26 cellular contexts compared by ENCODE assay signal in genomic region chr12:47747115-47747514, GRCh38. TPM values are rescaled to one million over a fixed set of nuclear protein-coding genes. Genes with fewer than 3 reads are reported as not detected.
DNase-seq lines count a peak whose midpoint lies in the region; ATAC-seq and TF ChIP-seq lines count a peak whose summit lies in the region.
"Had no signal": no experiment of that assay in that cellular context is flagged by ENCODE, and none has a peak within 500 bp of the region (broad histone marks: within the 10 kb centered on the region; RNA-seq: fewer than 3 reads in every experiment).

No MANE protein-coding gene starts in this region.

- H3K4me3 Mint-ChIP-seq in memory B cell = peak overlapping the region; percentile 6
- H3K4me3 Mint-ChIP-seq in activated T-helper 1 cell treated with anti-CD3 and anti-CD28 coated beads, Interleukin-12 subunit alpha, Interleukin-12 subunit beta, Interleukin-2, Interleukin-4 antibody, amounts not matched to agents 30 ng/mL and 10 ng/mL and 1 ng/mL, durations not matched to agents 14 hours and 24 hours and 36 hours = no peak overlapping the region
- H3K4me3 Mint-ChIP-seq: activated CD4-positive, alpha-beta T cell treated with anti-CD3 and anti-CD28 coated beads, Interleukin-2, amount 10 ng/mL, durations not matched to agents 24 days and 14 days; effector memory CD8-positive, alpha-beta T cell; natural killer cell treated with Interleukin-12 subunit alpha and Interleukin-12 subunit beta and Interleukin-15 and Interleukin-18, amount 100 ng/mL, for 72 hours; stimulated activated naive CD8-positive, alpha-beta T cell treated with anti-CD3 and anti-CD28 coated beads, Interleukin-15, Interleukin-2, amounts not matched to agents 100 ng/mL and 50 ng/mL, for 24 hours had no signal

- no peak for TF ChIP-seq CTCF in GM10248 (IDR thresholded peaks at IDR 0.05; ENCODE audit: control extremely low read depth, extremely low read depth, low read depth, missing control alignments)

- DNase-seq in GM10248 (ENCODE audit: extremely low spot score) (peak; percentile 24), NCI-H69 (lab: John Stamatoyannopoulos, UW) (peak; percentile 16), memory B cell (ENCODE audit: low spot score in 2 of 2) (peak in 1 of 2 donors; percentile 46), HPDE6-E6E7 (ENCODE audit: extremely low spot score) (no peak), DMS153 treated with DMSO at 0.1 percent for 48 hours (lab: John Stamatoyannopoulos, UW; ENCODE audit: unreplicated experiment) (no peak)
- DNase-seq in activated T-helper 1 cell treated with anti-CD3 and anti-CD28 coated beads, Interleukin-12 subunit alpha, Interleukin-12 subunit beta, Interleukin-2, Interleukin-4 antibody, amounts not matched to agents 30 ng/mL and 10 ng/mL and 1 ng/mL, durations not matched to agents 14 hours and 24 hours and 36 hours (ENCODE audit: low spot score) = no peak
- DNase-seq: ACHN; activated CD4-positive, alpha-beta T cell treated with anti-CD3 and anti-CD28 coated beads, Interleukin-2, amount 10 ng/mL, durations not matched to agents 24 days and 14 days; activated naive CD4-positive, alpha-beta T cell treated with Interleukin-2 at 50 U/mL for 16 hours; activated T-cell treated with anti-CD3 and anti-CD28 coated beads, Interleukin-2, amount 50 U/mL, for 48 hours; amniotic stem cell; effector memory CD8-positive, alpha-beta T cell; H7; hippocampal formation; left ventricle myocardium superior; midbrain; NCI-H1436 treated with DMSO at 0.1 percent for 48 hours; NCI-H524; ovary; right lobe of liver; SK-N-SH had no signal

- H3K4me1 Mint-ChIP-seq in memory B cell = peaks cover 43% of the 10 kb centered on the region
- no peaks in the 10 kb centered on the region for H3K4me1 Mint-ChIP-seq in activated T-helper 1 cell treated with anti-CD3 and anti-CD28 coated beads, Interleukin-12 subunit alpha, Interleukin-12 subunit beta, Interleukin-2, Interleukin-4 antibody, amounts not matched to agents 30 ng/mL and 10 ng/mL and 1 ng/mL, durations not matched to agents 14 hours and 24 hours and 36 hours (ENCODE audit: low read depth)

- H3K36me3 Mint-ChIP-seq in memory B cell = no peaks in the 10 kb centered on the region
- no peaks in the 10 kb centered on the region for H3K36me3 Mint-ChIP-seq in activated T-helper 1 cell treated with anti-CD3 and anti-CD28 coated beads, Interleukin-12 subunit alpha, Interleukin-12 subunit beta, Interleukin-2, Interleukin-4 antibody, amounts not matched to agents 30 ng/mL and 10 ng/mL and 1 ng/mL, durations not matched to agents 14 hours and 24 hours and 36 hours (ENCODE audit: low read depth)
- H3K36me3 Mint-ChIP-seq: natural killer cell treated with Interleukin-12 subunit alpha and Interleukin-12 subunit beta and Interleukin-15 and Interleukin-18, amount 100 ng/mL, for 72 hours had no signal

- POLR2A ChIA-PET in GM10248 (lab: Yijun Ruan, JAX) = interaction anchor here (0.6 kb wide), 1 partner anchor 38 kb away, joined by 3 read pairs; no protein-coding TSS in a partner anchor

- H3K27me3 Mint-ChIP-seq in memory B cell = no peaks in the 10 kb centered on the region
- peaks cover 16% of the 10 kb centered on the region for H3K27me3 Mint-ChIP-seq in activated T-helper 1 cell treated with anti-CD3 and anti-CD28 coated beads, Interleukin-12 subunit alpha, Interleukin-12 subunit beta, Interleukin-2, Interleukin-4 antibody, amounts not matched to agents 30 ng/mL and 10 ng/mL and 1 ng/mL, durations not matched to agents 14 hours and 24 hours and 36 hours (ENCODE audit: insufficient read depth)
- H3K27me3 Mint-ChIP-seq: stimulated activated naive CD8-positive, alpha-beta T cell treated with anti-CD3 and anti-CD28 coated beads, Interleukin-15, Interleukin-2, amounts not matched to agents 100 ng/mL and 50 ng/mL, for 24 hours had no signal

- no peaks in the 10 kb centered on the region for H3K9me3 Mint-ChIP-seq in memory B cell
- H3K9me3 Mint-ChIP-seq in activated T-helper 1 cell treated with anti-CD3 and anti-CD28 coated beads, Interleukin-12 subunit alpha, Interleukin-12 subunit beta, Interleukin-2, Interleukin-4 antibody, amounts not matched to agents 30 ng/mL and 10 ng/mL and 1 ng/mL, durations not matched to agents 14 hours and 24 hours and 36 hours = no peaks in the 10 kb centered on the region
- H3K9me3 Mint-ChIP-seq: activated CD4-positive, alpha-beta T cell treated with anti-CD3 and anti-CD28 coated beads, Interleukin-2, amount 10 ng/mL, durations not matched to agents 24 days and 14 days; effector memory CD8-positive, alpha-beta T cell; natural killer cell treated with Interleukin-12 subunit alpha and Interleukin-12 subunit beta and Interleukin-15 and Interleukin-18, amount 100 ng/mL, for 72 hours; stimulated activated naive CD8-positive, alpha-beta T cell treated with anti-CD3 and anti-CD28 coated beads, Interleukin-15, Interleukin-2, amounts not matched to agents 100 ng/mL and 50 ng/mL, for 24 hours had no signal

- intact Hi-C loops in activated T-helper 1 cell treated with anti-CD3 and anti-CD28 coated beads, Interleukin-12 subunit alpha, Interleukin-12 subunit beta, Interleukin-2, Interleukin-4 antibody, amounts not matched to agents 30 ng/mL and 10 ng/mL and 1 ng/mL, durations not matched to agents 14 hours and 24 hours and 36 hours (cut with micrococcal nuclease) = no loop called here

- CTCF ChIA-PET in GM10248 (lab: Yijun Ruan, JAX) = interaction anchor here (1.5 to 46.2 kb wide), 5 partner anchors 10 to 216 kb away, joined by 4 to 1524 read pairs (median 7); partner anchors contain the start of genes RAPGEF3, SLC48A1 and TMEM106C

- no peak overlapping the region for H3K27ac Mint-ChIP-seq in memory B cell
- no peak overlapping the region for H3K27ac Mint-ChIP-seq in activated T-helper 1 cell treated with anti-CD3 and anti-CD28 coated beads, Interleukin-12 subunit alpha, Interleukin-12 subunit beta, Interleukin-2, Interleukin-4 antibody, amounts not matched to agents 30 ng/mL and 10 ng/mL and 1 ng/mL, durations not matched to agents 14 hours and 24 hours and 36 hours
- H3K27ac Mint-ChIP-seq: activated CD4-positive, alpha-beta T cell treated with anti-CD3 and anti-CD28 coated beads, Interleukin-2, amount 10 ng/mL, durations not matched to agents 24 days and 14 days; natural killer cell treated with Interleukin-12 subunit alpha and Interleukin-12 subunit beta and Interleukin-15 and Interleukin-18, amount 100 ng/mL, for 72 hours; stimulated activated naive CD8-positive, alpha-beta T cell treated with anti-CD3 and anti-CD28 coated beads, Interleukin-15, Interleukin-2, amounts not matched to agents 100 ng/mL and 50 ng/mL, for 24 hours had no signal

- ATAC-seq in GM19463 (IDR thresholded peaks at IDR 0.05; ENCODE audit: unreplicated experiment) (peak; percentile 61), memory B cell (ENCODE audit: low read depth) (peak; percentile 94), GM21423 (IDR thresholded peaks at IDR 0.05; ENCODE audit: unreplicated experiment) (no peak)
- ATAC-seq: effector memory CD8-positive, alpha-beta T cell; left ventricle myocardium superior; natural killer cell treated with Interleukin-12 subunit alpha and Interleukin-12 subunit beta and Interleukin-15 and Interleukin-18, amount 100 ng/mL, for 72 hours; right lobe of liver had no signal

RNA-seq across cellular contexts. Expression of gene RAPGEF3, which starts 11.6 kb away (rescaled TPM):
- 4.7 and 6.5 TPM in 2 replicates for total RNA-seq in activated T-helper 1 cell treated with anti-CD3 and anti-CD28 coated beads, Interleukin-12 subunit alpha, Interleukin-12 subunit beta, Interleukin-2, Interleukin-4 antibody, amounts not matched to agents 30 ng/mL and 10 ng/mL and 1 ng/mL, durations not matched to agents 14 hours and 24 hours and 36 hours

RNA-seq across cellular contexts. Expression of gene ENDOU, which starts 21.8 kb away (rescaled TPM):
- not detected in 2 replicates for total RNA-seq in activated T-helper 1 cell treated with anti-CD3 and anti-CD28 coated beads, Interleukin-12 subunit alpha, Interleukin-12 subunit beta, Interleukin-2, Interleukin-4 antibody, amounts not matched to agents 30 ng/mL and 10 ng/mL and 1 ng/mL, durations not matched to agents 14 hours and 24 hours and 36 hours
- total RNA-seq: frontal cortex; H7; natural killer cell treated with Interleukin-12 subunit alpha and Interleukin-12 subunit beta and Interleukin-15 and Interleukin-18, amount 100 ng/mL, for 72 hours; right lobe of liver had no signal

RNA-seq across cellular contexts. Expression of gene SLC48A1, which starts 25.9 kb away (rescaled TPM):
- 12.7 TPM in 2 replicates for total RNA-seq in activated T-helper 1 cell treated with anti-CD3 and anti-CD28 coated beads, Interleukin-12 subunit alpha, Interleukin-12 subunit beta, Interleukin-2, Interleukin-4 antibody, amounts not matched to agents 30 ng/mL and 10 ng/mL and 1 ng/mL, durations not matched to agents 14 hours and 24 hours and 36 hours

RNA-seq across cellular contexts. Expression of gene RPAP3, which starts 41.3 kb away (rescaled TPM):
- total RNA-seq in activated T-helper 1 cell treated with anti-CD3 and anti-CD28 coated beads, Interleukin-12 subunit alpha, Interleukin-12 subunit beta, Interleukin-2, Interleukin-4 antibody, amounts not matched to agents 30 ng/mL and 10 ng/mL and 1 ng/mL, durations not matched to agents 14 hours and 24 hours and 36 hours = 61.2 and 64.9 TPM in 2 replicates

Comparison
In these comparisons a context has a peak if more than half of its experiments do, and no peak if none do; other contexts are left out.
1. DNase-seq: peak in GM10248 (single experiment) and NCI-H69 (single experiment); none in activated T-helper 1 cell treated with anti-CD3 and anti-CD28 coated beads, Interleukin-12 subunit alpha, Interleukin-12 subunit beta, Interleukin-2, Interleukin-4 antibody, amounts not matched to agents 30 ng/mL and 10 ng/mL and 1 ng/mL, durations not matched to agents 14 hours and 24 hours and 36 hours (single experiment), HPDE6-E6E7 (single experiment) and DMS153 treated with DMSO at 0.1 percent for 48 hours (single experiment).